Comparison of ENCODE assay signal across 1 cellular context in the genomic region with DNA sequence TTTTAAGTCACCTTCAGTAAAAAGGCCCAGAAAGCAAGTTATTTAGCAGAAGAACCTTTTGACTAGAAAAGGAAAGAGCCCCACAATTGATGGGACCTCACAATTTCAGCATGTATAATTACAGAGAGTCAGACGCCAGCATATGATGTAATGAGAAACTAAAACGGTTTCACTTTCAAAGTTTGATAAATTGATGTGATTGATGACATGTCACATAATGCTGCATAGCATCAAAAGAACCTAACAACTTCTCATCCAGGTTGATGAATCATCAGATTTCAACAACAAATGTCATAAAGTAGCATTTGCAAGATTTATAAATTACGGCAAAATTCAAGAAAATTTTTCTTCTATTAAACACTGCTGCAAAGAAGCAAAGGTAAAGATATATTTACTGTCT.
A peak's percentile ranks its signal among the peaks of the same experiment; 100 is the strongest.
TF ChIP-seq lines count a peak whose summit lies in the region.

No MANE protein-coding gene starts in this region.

TF ChIP-seq in K562, 482 proteins besides CTCF, POLR2A, EP300 and RAD21 (continues in another document):
- TF ChIP-seq, protein P1, sequence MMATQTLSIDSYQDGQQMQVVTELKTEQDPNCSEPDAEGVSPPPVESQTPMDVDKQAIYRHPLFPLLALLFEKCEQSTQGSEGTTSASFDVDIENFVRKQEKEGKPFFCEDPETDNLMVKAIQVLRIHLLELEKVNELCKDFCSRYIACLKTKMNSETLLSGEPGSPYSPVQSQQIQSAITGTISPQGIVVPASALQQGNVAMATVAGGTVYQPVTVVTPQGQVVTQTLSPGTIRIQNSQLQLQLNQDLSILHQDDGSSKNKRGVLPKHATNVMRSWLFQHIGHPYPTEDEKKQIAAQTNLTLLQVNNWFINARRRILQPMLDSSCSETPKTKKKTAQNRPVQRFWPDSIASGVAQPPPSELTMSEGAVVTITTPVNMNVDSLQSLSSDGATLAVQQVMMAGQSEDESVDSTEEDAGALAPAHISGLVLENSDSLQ (IDR thresholded peaks at IDR 0.05) = peak; percentile 88
- TF ChIP-seq C11orf30 (IDR thresholded peaks at IDR 0.05; ENCODE audit: low read depth) (peak; percentile 73), NR2F6 (CRISPR knock-in tag; IDR thresholded peaks at IDR 0.05) (no peak), CEBPB (tag; IDR thresholded peaks at IDR 0.05) (peak; percentile 38; the same call in 1 of the 2 replicates), ZNF586 (CRISPR knock-in tag; conservative IDR thresholded peaks at IDR 0.05) (no peak), ZNF316 (IDR thresholded peaks at IDR 0.05) (peak; percentile 89), HMG20A (CRISPR knock-in tag; conservative IDR thresholded peaks at IDR 0.05) (no peak), MTF1 (CRISPR knock-in tag; IDR thresholded peaks at IDR 0.05; ENCODE audit: borderline replicate concordance) (no peak), MEIS2 (IDR thresholded peaks at IDR 0.05; ENCODE audit: partially characterized antibody) (peak; percentile 99), MAFG (tag; conservative IDR thresholded peaks at IDR 0.05) (peak; percentile 75), ZNF318 (IDR thresholded peaks at IDR 0.05; ENCODE audit: borderline replicate concordance in 1 of 2, low read depth in 1 of 2) (peak in 1 of 2 experiments; percentile 41; a peak in 1 of 4 replicates), ZNF75A (CRISPR knock-in tag; IDR thresholded peaks at IDR 0.05) (no peak), ATF1 (CRISPR knock-in tag; IDR thresholded peaks at IDR 0.05) (no peak), ATF1 (tag; IDR thresholded peaks at IDR 0.05) (peak; percentile 30; the same call in 1 of the 2 replicates), MAFK (IDR thresholded peaks at IDR 0.05; ENCODE audit: low read length) (0 out of 2 replicates have a peak, but pooled peaks have one; percentile 2), HSF4 (CRISPR knock-in tag; IDR thresholded peaks at IDR 0.05; ENCODE audit: borderline replicate concordance) (no peak), FOXM1 (IDR thresholded peaks at IDR 0.05; ENCODE audit: low read depth) (peak; percentile 26; the same call in 1 of the 2 replicates), FOXM1 (CRISPR knock-in tag; IDR thresholded peaks at IDR 0.05; ENCODE audit: low read depth) (no peak), ATF7 (IDR thresholded peaks at IDR 0.05) (peak; percentile 72; the same call in 1 of the 2 replicates), JUND (IDR thresholded peaks at IDR 0.05; ENCODE audit: borderline replicate concordance, low read depth, low read length) (peak; percentile 43; the same call in 1 of the 2 replicates), JUND (tag; IDR thresholded peaks at IDR 0.05; ENCODE audit: borderline replicate concordance, low read depth, low read length) (no peak), CEBPG (CRISPR knock-in tag; IDR thresholded peaks at IDR 0.05) (no peak), CEBPG (tag; conservative IDR thresholded peaks at IDR 0.05 in 1 of 2, IDR thresholded peaks at IDR 0.05 in 1 of 2) (peak; percentile 5 to 52; a peak in 1 of 4 replicates), MYBL2 (IDR thresholded peaks at IDR 0.05; ENCODE audit: low read depth) (peak; percentile 57), MYBL2 (CRISPR knock-in tag; IDR thresholded peaks at IDR 0.05; ENCODE audit: borderline replicate concordance) (no peak), NUFIP1 (IDR thresholded peaks at IDR 0.05; ENCODE audit: partially characterized antibody) (no peak), NR3C1 (CRISPR knock-in tag; IDR thresholded peaks at IDR 0.05) (no peak), PBX2 (CRISPR knock-in tag; IDR thresholded peaks at IDR 0.05; ENCODE audit: low read depth) (no peak; the same call in 1 of the 2 replicates), PBX2 (tag; conservative IDR thresholded peaks at IDR 0.05; ENCODE audit: low read depth) (peak; percentile 98), SNRNP70 (optimal IDR thresholded peaks at IDR 0.05; ENCODE audit: low read depth, low read length) (no peak), LEF1 (IDR thresholded peaks at IDR 0.05) (peak; percentile 47; the same call in 1 of the 2 replicates), DNMT1 (IDR thresholded peaks at IDR 0.05) (no peak)
- TF ChIP-seq, protein P2, sequence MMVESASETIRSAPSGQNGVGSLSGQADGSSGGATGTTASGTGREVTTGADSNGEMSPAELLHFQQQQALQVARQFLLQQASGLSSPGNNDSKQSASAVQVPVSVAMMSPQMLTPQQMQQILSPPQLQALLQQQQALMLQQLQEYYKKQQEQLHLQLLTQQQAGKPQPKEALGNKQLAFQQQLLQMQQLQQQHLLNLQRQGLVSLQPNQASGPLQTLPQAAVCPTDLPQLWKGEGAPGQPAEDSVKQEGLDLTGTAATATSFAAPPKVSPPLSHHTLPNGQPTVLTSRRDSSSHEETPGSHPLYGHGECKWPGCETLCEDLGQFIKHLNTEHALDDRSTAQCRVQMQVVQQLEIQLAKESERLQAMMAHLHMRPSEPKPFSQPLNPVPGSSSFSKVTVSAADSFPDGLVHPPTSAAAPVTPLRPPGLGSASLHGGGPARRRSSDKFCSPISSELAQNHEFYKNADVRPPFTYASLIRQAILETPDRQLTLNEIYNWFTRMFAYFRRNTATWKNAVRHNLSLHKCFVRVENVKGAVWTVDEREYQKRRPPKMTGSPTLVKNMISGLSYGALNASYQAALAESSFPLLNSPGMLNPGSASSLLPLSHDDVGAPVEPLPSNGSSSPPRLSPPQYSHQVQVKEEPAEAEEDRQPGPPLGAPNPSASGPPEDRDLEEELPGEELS (CRISPR knock-in tag; IDR thresholded peaks at IDR 0.05; ENCODE audit: borderline replicate concordance) = no peak
- TF ChIP-seq, protein P3, sequence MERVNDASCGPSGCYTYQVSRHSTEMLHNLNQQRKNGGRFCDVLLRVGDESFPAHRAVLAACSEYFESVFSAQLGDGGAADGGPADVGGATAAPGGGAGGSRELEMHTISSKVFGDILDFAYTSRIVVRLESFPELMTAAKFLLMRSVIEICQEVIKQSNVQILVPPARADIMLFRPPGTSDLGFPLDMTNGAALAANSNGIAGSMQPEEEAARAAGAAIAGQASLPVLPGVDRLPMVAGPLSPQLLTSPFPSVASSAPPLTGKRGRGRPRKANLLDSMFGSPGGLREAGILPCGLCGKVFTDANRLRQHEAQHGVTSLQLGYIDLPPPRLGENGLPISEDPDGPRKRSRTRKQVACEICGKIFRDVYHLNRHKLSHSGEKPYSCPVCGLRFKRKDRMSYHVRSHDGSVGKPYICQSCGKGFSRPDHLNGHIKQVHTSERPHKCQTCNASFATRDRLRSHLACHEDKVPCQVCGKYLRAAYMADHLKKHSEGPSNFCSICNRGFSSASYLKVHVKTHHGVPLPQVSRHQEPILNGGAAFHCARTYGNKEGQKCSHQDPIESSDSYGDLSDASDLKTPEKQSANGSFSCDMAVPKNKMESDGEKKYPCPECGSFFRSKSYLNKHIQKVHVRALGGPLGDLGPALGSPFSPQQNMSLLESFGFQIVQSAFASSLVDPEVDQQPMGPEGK (CRISPR knock-in tag; IDR thresholded peaks at IDR 0.05; ENCODE audit: borderline replicate concordance) = no peak
- TF ChIP-seq, protein P4, sequence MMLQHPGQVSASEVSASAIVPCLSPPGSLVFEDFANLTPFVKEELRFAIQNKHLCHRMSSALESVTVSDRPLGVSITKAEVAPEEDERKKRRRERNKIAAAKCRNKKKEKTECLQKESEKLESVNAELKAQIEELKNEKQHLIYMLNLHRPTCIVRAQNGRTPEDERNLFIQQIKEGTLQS (IDR thresholded peaks at IDR 0.05) = peak; percentile 60
- TF ChIP-seq, protein P4 (CRISPR knock-in tag; conservative IDR thresholded peaks at IDR 0.05) = no peak
- TF ChIP-seq, protein P5, sequence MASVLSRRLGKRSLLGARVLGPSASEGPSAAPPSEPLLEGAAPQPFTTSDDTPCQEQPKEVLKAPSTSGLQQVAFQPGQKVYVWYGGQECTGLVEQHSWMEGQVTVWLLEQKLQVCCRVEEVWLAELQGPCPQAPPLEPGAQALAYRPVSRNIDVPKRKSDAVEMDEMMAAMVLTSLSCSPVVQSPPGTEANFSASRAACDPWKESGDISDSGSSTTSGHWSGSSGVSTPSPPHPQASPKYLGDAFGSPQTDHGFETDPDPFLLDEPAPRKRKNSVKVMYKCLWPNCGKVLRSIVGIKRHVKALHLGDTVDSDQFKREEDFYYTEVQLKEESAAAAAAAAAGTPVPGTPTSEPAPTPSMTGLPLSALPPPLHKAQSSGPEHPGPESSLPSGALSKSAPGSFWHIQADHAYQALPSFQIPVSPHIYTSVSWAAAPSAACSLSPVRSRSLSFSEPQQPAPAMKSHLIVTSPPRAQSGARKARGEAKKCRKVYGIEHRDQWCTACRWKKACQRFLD (CRISPR knock-in tag; IDR thresholded peaks at IDR 0.05) = peak; percentile 32; the same call in 1 of the 2 replicates
- TF ChIP-seq, protein P6, sequence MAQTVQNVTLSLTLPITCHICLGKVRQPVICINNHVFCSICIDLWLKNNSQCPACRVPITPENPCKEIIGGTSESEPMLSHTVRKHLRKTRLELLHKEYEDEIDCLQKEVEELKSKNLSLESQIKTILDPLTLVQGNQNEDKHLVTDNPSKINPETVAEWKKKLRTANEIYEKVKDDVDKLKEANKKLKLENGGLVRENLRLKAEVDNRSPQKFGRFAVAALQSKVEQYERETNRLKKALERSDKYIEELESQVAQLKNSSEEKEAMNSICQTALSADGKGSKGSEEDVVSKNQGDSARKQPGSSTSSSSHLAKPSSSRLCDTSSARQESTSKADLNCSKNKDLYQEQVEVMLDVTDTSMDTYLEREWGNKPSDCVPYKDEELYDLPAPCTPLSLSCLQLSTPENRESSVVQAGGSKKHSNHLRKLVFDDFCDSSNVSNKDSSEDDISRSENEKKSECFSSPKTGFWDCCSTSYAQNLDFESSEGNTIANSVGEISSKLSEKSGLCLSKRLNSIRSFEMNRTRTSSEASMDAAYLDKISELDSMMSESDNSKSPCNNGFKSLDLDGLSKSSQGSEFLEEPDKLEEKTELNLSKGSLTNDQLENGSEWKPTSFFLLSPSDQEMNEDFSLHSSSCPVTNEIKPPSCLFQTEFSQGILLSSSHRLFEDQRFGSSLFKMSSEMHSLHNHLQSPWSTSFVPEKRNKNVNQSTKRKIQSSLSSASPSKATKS (CRISPR knock-in tag; IDR thresholded peaks at IDR 0.05) = no peak
